9 cellular contexts compared by ENCODE assay signal in genomic region chr6:11535801-11536230, GRCh38. TPM values are rescaled to one million over a fixed set of nuclear protein-coding genes. Genes with fewer than 3 reads are reported as not detected.
A peak's percentile ranks its signal among the peaks of the same experiment; 100 is the strongest.
DNase-seq lines count a peak whose midpoint lies in the region; ATAC-seq, FAIRE-seq and TF ChIP-seq lines count a peak whose summit lies in the region.
"Had no signal": no experiment of that assay in that cellular context is flagged by ENCODE, and none has a peak within 500 bp of the region (broad histone marks: within the 10 kb centered on the region; RNA-seq: fewer than 3 reads in every experiment).

No MANE protein-coding gene starts in this region.

- H3K27me3 ChIP-seq in small intestine (ENCODE audit: control insufficient read depth in 2 of 2, insufficient read depth in 2 of 2, low read length in 2 of 2), result peaks cover 0 to 2% of the 10 kb centered on the region in 2 donors

- H3K4me1 Mint-ChIP-seq in activated naive CD4-positive, alpha-beta T cell treated with anti-CD3 and anti-CD28 coated beads, Interleukin-2, amount 10 ng/mL, durations not matched to agents 7 days and 5 days, result peaks cover 20% of the 10 kb centered on the region
- peaks cover 12% of the 10 kb centered on the region for H3K4me1 Mint-ChIP-seq in stimulated activated effector memory CD8-positive, alpha-beta T cell treated with anti-CD3 and anti-CD28 coated beads, Interleukin-12 subunit alpha, Interleukin-12 subunit beta, amount 100 ng/mL, for 72 hours

- H3K4me3 ChIP-seq in epithelial cell of esophagus (ENCODE audit: low read length) (no peak overlapping the region), small intestine (ENCODE audit: low read depth in 1 of 2, low read length in 2 of 2) (no peak overlapping the region)

- CTCF ChIA-PET in activated naive CD4-positive, alpha-beta T cell treated with anti-CD3 and anti-CD28 coated beads, Interleukin-2, amount 10 ng/mL, durations not matched to agents 7 days and 5 days (lab: Charles Lee), result no interaction called here
- CTCF ChIA-PET in RWPE1 (lab: Yijun Ruan, JAX), result no interaction called here

- H3K27me3 Mint-ChIP-seq in activated naive CD4-positive, alpha-beta T cell treated with anti-CD3 and anti-CD28 coated beads, Interleukin-2, amount 10 ng/mL, durations not matched to agents 7 days and 5 days, result peaks cover 43% of the 10 kb centered on the region

- peak; percentile 24 for DNase-seq in activated naive CD4-positive, alpha-beta T cell treated with anti-CD3 and anti-CD28 coated beads, Interleukin-2, amount 10 ng/mL, durations not matched to agents 7 days and 5 days
- no peak for DNase-seq in activated naive CD4-positive, alpha-beta T cell treated with Interleukin-2 at 50 U/mL for 16 hours
- DNase-seq in RWPE1 (ENCODE audit: low spot score) (peak; percentile 42), epithelial cell of esophagus (ENCODE audit: low read depth) (peak; percentile 68), small intestine (peak; percentile 29), NCI-H345 treated with DMSO at 0.1 percent for 48 hours (lab: John Stamatoyannopoulos, UW; ENCODE audit: unreplicated experiment) (no peak)
- no peak for DNase-seq in stimulated activated effector memory CD8-positive, alpha-beta T cell treated with anti-CD3 and anti-CD28 coated beads, Interleukin-12 subunit alpha, Interleukin-12 subunit beta, amount 100 ng/mL, for 72 hours (ENCODE audit: low spot score in 2 of 2)
- DNase-seq: NCI-H1092 had no signal

- no peaks in the 10 kb centered on the region for H3K36me3 ChIP-seq in small intestine (ENCODE audit: control insufficient read depth in 2 of 2, insufficient read depth in 2 of 2, low read length in 2 of 2)

- ATAC-seq in GM19395 (IDR thresholded peaks at IDR 0.05; ENCODE audit: unreplicated experiment), result no peak
- no peak for ATAC-seq in stimulated activated effector memory CD8-positive, alpha-beta T cell treated with anti-CD3 and anti-CD28 coated beads, Interleukin-12 subunit alpha, Interleukin-12 subunit beta, amount 100 ng/mL, for 72 hours

- H3K9me3 ChIP-seq in small intestine (ENCODE audit: control insufficient read depth, low read depth), result no peaks in the 10 kb centered on the region

- H3K27ac ChIP-seq in RWPE1 (no peak overlapping the region), small intestine (ENCODE audit: low read depth in 1 of 2, low read length in 1 of 2) (no peak overlapping the region)

- no peaks in the 10 kb centered on the region for H3K36me3 Mint-ChIP-seq in activated naive CD4-positive, alpha-beta T cell treated with anti-CD3 and anti-CD28 coated beads, Interleukin-2, amount 10 ng/mL, durations not matched to agents 7 days and 5 days
- no peaks in the 10 kb centered on the region for H3K36me3 Mint-ChIP-seq in stimulated activated effector memory CD8-positive, alpha-beta T cell treated with anti-CD3 and anti-CD28 coated beads, Interleukin-12 subunit alpha, Interleukin-12 subunit beta, amount 100 ng/mL, for 72 hours

- H3K9me3 Mint-ChIP-seq in activated naive CD4-positive, alpha-beta T cell treated with anti-CD3 and anti-CD28 coated beads, Interleukin-2, amount 10 ng/mL, durations not matched to agents 7 days and 5 days, result no peaks in the 10 kb centered on the region
- no peaks in the 10 kb centered on the region for H3K9me3 Mint-ChIP-seq in stimulated activated effector memory CD8-positive, alpha-beta T cell treated with anti-CD3 and anti-CD28 coated beads, Interleukin-12 subunit alpha, Interleukin-12 subunit beta, amount 100 ng/mL, for 72 hours

- no peak overlapping the region for H3K27ac Mint-ChIP-seq in activated naive CD4-positive, alpha-beta T cell treated with anti-CD3 and anti-CD28 coated beads, Interleukin-2, amount 10 ng/mL, durations not matched to agents 7 days and 5 days
- H3K27ac Mint-ChIP-seq in stimulated activated effector memory CD8-positive, alpha-beta T cell treated with anti-CD3 and anti-CD28 coated beads, Interleukin-12 subunit alpha, Interleukin-12 subunit beta, amount 100 ng/mL, for 72 hours, result no peak overlapping the region

- peaks cover 0 to 1% of the 10 kb centered on the region in 2 donors for H3K4me1 ChIP-seq in small intestine (ENCODE audit: control insufficient read depth in 2 of 2, insufficient read depth in 1 of 2, low read depth in 1 of 2, low read length in 1 of 2)

- FAIRE-seq in small intestine (lab: Jason Lieb, UNC), result no peak

- 18 to 31% (median 30%) methylated on average over 2 of the region's 2 CpGs for WGBS in small intestine, 3 donors

- TF ChIP-seq CTCF in RWPE1 (conservative IDR thresholded peaks at IDR 0.05; ENCODE audit: low read depth), result no peak
- TF ChIP-seq CTCF in epithelial cell of esophagus (IDR thresholded peaks at IDR 0.05; ENCODE audit: insufficient read depth, low read depth, low read length, missing control alignments), result no peak

- no peak overlapping the region for H3K4me3 Mint-ChIP-seq in activated naive CD4-positive, alpha-beta T cell treated with anti-CD3 and anti-CD28 coated beads, Interleukin-2, amount 10 ng/mL, durations not matched to agents 7 days and 5 days
- H3K4me3 Mint-ChIP-seq in stimulated activated effector memory CD8-positive, alpha-beta T cell treated with anti-CD3 and anti-CD28 coated beads, Interleukin-12 subunit alpha, Interleukin-12 subunit beta, amount 100 ng/mL, for 72 hours, result no peak overlapping the region

- POLR2A ChIA-PET in RWPE1 (lab: Yijun Ruan, JAX; ENCODE audit: low non-redundant PET), result no interaction called here

RNA-seq across cellular contexts. Expression of gene TMEM170B, which starts 1.7 kb away (rescaled TPM):
- 1 to 10 TPM in 1 of 3 donors, under 1 TPM in 2; under 0.01 to 1.0 (median 0.54) TPM for polyA plus RNA-seq in small intestine

Comparison
In these comparisons a context has a peak if more than half of its experiments do, and no peak if none do; other contexts are left out.
1. DNase-seq: peak in activated naive CD4-positive, alpha-beta T cell treated with anti-CD3 and anti-CD28 coated beads, Interleukin-2, amount 10 ng/mL, durations not matched to agents 7 days and 5 days (single experiment), RWPE1 (single experiment), epithelial cell of esophagus (single experiment) and small intestine (single experiment); none in activated naive CD4-positive, alpha-beta T cell treated with Interleukin-2 at 50 U/mL for 16 hours (single experiment), stimulated activated effector memory CD8-positive, alpha-beta T cell treated with anti-CD3 and anti-CD28 coated beads, Interleukin-12 subunit alpha, Interleukin-12 subunit beta, amount 100 ng/mL, for 72 hours (0 of 2) and NCI-H345 treated with DMSO at 0.1 percent for 48 hours (single experiment).